ENCODE assay signal across 16 cellular contexts in the genomic region with DNA sequence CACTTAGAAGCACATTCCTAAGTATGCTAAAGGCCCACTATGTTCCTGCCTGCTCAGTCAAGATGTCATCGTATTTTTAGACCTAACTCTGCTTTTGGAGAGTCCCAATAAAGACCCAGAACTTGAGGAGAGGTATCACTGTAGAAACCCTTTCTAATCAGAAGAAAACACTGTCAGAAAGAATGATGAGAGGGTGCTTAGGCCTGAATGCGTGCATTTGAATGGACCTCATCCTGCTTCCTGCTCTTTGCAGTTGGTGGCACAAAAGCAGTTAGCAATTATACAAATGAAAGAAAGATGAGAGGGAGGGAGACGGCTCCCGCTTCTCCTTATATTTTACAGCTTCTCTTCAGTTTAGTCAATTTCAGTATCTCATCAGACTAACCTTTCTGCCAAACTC.
A peak's percentile ranks its signal among the peaks of the same experiment; 100 is the strongest.
DNase-seq lines count a peak whose midpoint lies in the region; ATAC-seq, FAIRE-seq and TF ChIP-seq lines count a peak whose summit lies in the region.
"Had no signal": no experiment of that assay in that cellular context is flagged by ENCODE, and none has a peak within 500 bp of the region (broad histone marks: within the 10 kb centered on the region; RNA-seq: fewer than 3 reads in every experiment).

No MANE protein-coding gene starts in this region.

- no peak overlapping the region for H4K91ac ChIP-seq in H1 (replicated peaks; ENCODE audit: insufficient read length, low read length)

- no peak for TF ChIP-seq CTCF in H1 (IDR thresholded peaks at IDR 0.05; ENCODE audit: control extremely low read depth in 1 of 3, insufficient read depth in 1 of 3, low read depth in 1 of 3, low read length in 3 of 3)
- no peak for TF ChIP-seq CTCF in left lung (IDR thresholded peaks at IDR 0.05)

- peak overlapping the region; percentile 54; the same call in 1 of the 2 replicates for H3K27ac ChIP-seq in HUES64 (ENCODE audit: low read depth, low read length)
- no peak overlapping the region for H3K27ac ChIP-seq in H1 (ENCODE audit: low read depth, low read length)
- H3K27ac ChIP-seq in left lung, result no peak overlapping the region
- H3K27ac ChIP-seq: BLaER1 treated with 17β-estradiol and CSF1 and Interleukin-3, amounts not matched to agents 10 nM and 100 nM; HL-60 had no signal

- no peak overlapping the region for H3K4ac ChIP-seq in H1 (replicated peaks; ENCODE audit: insufficient read length, low read depth, low read length)

- H3K23me2 ChIP-seq in H1 (ENCODE audit: low read depth, low read length), result no peaks in the 10 kb centered on the region

- no peak overlapping the region for H4K5ac ChIP-seq in H1 (ENCODE audit: insufficient read length, low read depth, low read length)

- H3K4me1 ChIP-seq in HUES64 (ENCODE audit: insufficient read depth, low read length), result no peaks in the 10 kb centered on the region
- H3K4me1 ChIP-seq in H1 (replicated peaks in 1 of 4; ENCODE audit: control insufficient read depth in 3 of 4, insufficient read depth in 4 of 4, low read length in 3 of 4), result peaks cover 0 to 5% (median 0%) of the 10 kb centered on the region in 4 experiments; a peak in 1 of 7 replicates
- no peaks in the 10 kb centered on the region for H3K4me1 ChIP-seq in left lung
- H3K4me1 ChIP-seq: BLaER1 treated with 17β-estradiol and CSF1 and Interleukin-3, amounts not matched to agents 10 nM and 100 nM had no signal

- H2BK15ac ChIP-seq in H1 (ENCODE audit: low read length), result no peak overlapping the region

- ATAC-seq in left lung (no peak), Right ventricle myocardium superior (ENCODE audit: poor library complexity) (no peak)
- ATAC-seq: GM12878 had no signal

- H3K79me2 ChIP-seq in H1 (ENCODE audit: control insufficient read depth in 1 of 2, insufficient read depth in 2 of 2, low read length in 2 of 2), result no peaks in the 10 kb centered on the region

- no peak for FAIRE-seq in H1 (lab: Jason Lieb, UNC)
- FAIRE-seq: GM12878, GM18507 had no signal

- TF ChIP-seq POLR2A in H1 (IDR thresholded peaks at IDR 0.05; ENCODE audit: control extremely low read depth in 1 of 2, low read depth in 2 of 2, low read length in 2 of 2), result no peak

- no peak overlapping the region for H3K4me3 ChIP-seq in HUES64 (ENCODE audit: low read length)
- no peak overlapping the region for H3K4me3 ChIP-seq in H1 (ENCODE audit: extremely low read depth in 1 of 4, insufficient read depth in 2 of 4, low read depth in 3 of 4, low read length in 4 of 4)
- no peak overlapping the region for H3K4me3 ChIP-seq in left lung
- H3K4me3 ChIP-seq: BLaER1 treated with 17β-estradiol and CSF1 and Interleukin-3, amounts not matched to agents 10 nM and 100 nM; GM12878 had no signal

- H4K20me1 ChIP-seq in H1 (replicated peaks in 1 of 2; ENCODE audit: control insufficient read depth in 1 of 2, insufficient read depth in 2 of 2, low read length in 2 of 2), result no peaks in the 10 kb centered on the region
- H4K20me1 ChIP-seq: BLaER1 treated with 17β-estradiol and CSF1 and Interleukin-3, amounts not matched to agents 10 nM and 100 nM had no signal

- H3K23ac ChIP-seq in H1 (ENCODE audit: insufficient read length), result no peak overlapping the region

- H2BK12ac ChIP-seq in H1 (ENCODE audit: low read depth, low read length), result no peak overlapping the region

- H3K79me1 ChIP-seq in H1 (ENCODE audit: low read depth, low read length), result no peaks in the 10 kb centered on the region

- TF ChIP-seq RAD21 in H1 (IDR thresholded peaks at IDR 0.05 in 1 of 2, conservative IDR thresholded peaks at IDR 0.05 in 1 of 2; ENCODE audit: low read depth in 2 of 2, low read length in 2 of 2), result 0 out of 4 replicates have a peak, but pooled peaks of 1 of the 2 experiments have one; percentile 12

- 0 out of 2 replicates have a peak overlapping the region, but pooled peaks have one; percentile 8 for H2BK20ac ChIP-seq in H1 (ENCODE audit: low read length)

- H2BK5ac ChIP-seq in H1 (ENCODE audit: low read depth, low read length), result no peak overlapping the region

- no peak overlapping the region for H2AK5ac ChIP-seq in H1 (ENCODE audit: low read depth, low read length)

- 68% methylated on average over 2 of the region's 4 CpGs for WGBS in HUES64
- 70% methylated on average over 4 of the region's 4 CpGs; no CpG with 5 or more reads in 1 of the 2 experiments for WGBS in H1 (ENCODE audit: extremely low coverage in 1 of 2, insufficient coverage in 1 of 2, insufficient read length in 1 of 2, insufficient replicate concordance in 2 of 2, low coverage in 1 of 2, low lambda C conversion rate in 2 of 2, missing lambda C conversion rate in 1 of 2), 2 experiments

- no peak overlapping the region for H4K8ac ChIP-seq in H1 (ENCODE audit: extremely low read depth, insufficient read depth, low read length)

- H3K27me3 ChIP-seq in HUES64 (ENCODE audit: insufficient read depth, low read length), result no peaks in the 10 kb centered on the region
- no peaks in the 10 kb centered on the region for H3K27me3 ChIP-seq in H1 (replicated peaks in 1 of 4; ENCODE audit: control insufficient read depth in 3 of 4, extremely low read depth in 1 of 4, insufficient read depth in 3 of 4, low read length in 3 of 4)
- no peaks in the 10 kb centered on the region for H3K27me3 ChIP-seq in left lung
- H3K27me3 ChIP-seq: BLaER1 treated with 17β-estradiol and CSF1 and Interleukin-3, amounts not matched to agents 10 nM and 100 nM had no signal

- peak; percentile 20 for DNase-seq in NCI-H748 (lab: John Stamatoyannopoulos, UW; ENCODE audit: unreplicated experiment)
- no peak for DNase-seq in NCI-H748 treated with DMSO at 0.1 percent for 48 hours (lab: John Stamatoyannopoulos, UW)
- DNase-seq in H1 (ENCODE audit: low read depth in 1 of 2, low spot score in 2 of 2), result no peak
- DNase-seq in iPS-NIHi7 (ENCODE audit: extremely low spot score), result peak; percentile 9
- DNase-seq in Kasumi-1 (lab: John Stamatoyannopoulos, UW), result no peak
- no peak for DNase-seq in left lung
- no peak for DNase-seq in Right ventricle myocardium superior
- DNase-seq: ACHN; CD4-positive, CD25-positive, alpha-beta regulatory T cell; DMS 273 treated with DMSO at 0.1 percent for 48 hours; GOT3 had no signal

- POLR2A ChIA-PET in H1 (lab: Charles Lee; ENCODE audit: partially characterized antibody), result no interaction called here

- H3K9me3 ChIP-seq in HUES64 (ENCODE audit: insufficient read depth, low read depth, low read length) (no peaks in the 10 kb centered on the region), H1 (ENCODE audit: insufficient read depth in 2 of 2, low read depth in 1 of 2, low read length in 1 of 2) (peaks cover 0 to 6% of the 10 kb centered on the region in 2 experiments; a peak in 2 of 4 replicates), left lung (no peaks in the 10 kb centered on the region)
- H3K9me3 ChIP-seq: BLaER1 treated with 17β-estradiol and CSF1 and Interleukin-3, amounts not matched to agents 10 nM and 100 nM had no signal

- no peak overlapping the region for H2BK120ac ChIP-seq in H1 (replicated peaks; ENCODE audit: low read depth, low read length)

- no peak overlapping the region for H3K14ac ChIP-seq in H1 (ENCODE audit: insufficient read length)

- H3K56ac ChIP-seq in H1 (replicated peaks; ENCODE audit: insufficient read length, low read depth, low read length), result no peak overlapping the region

- no peaks in the 10 kb centered on the region for H3K36me3 ChIP-seq in HUES64 (ENCODE audit: insufficient read depth, low read length)
- H3K36me3 ChIP-seq in H1 (ENCODE audit: control insufficient read depth in 2 of 4, insufficient read depth in 4 of 4, low read length in 3 of 4), result no peaks in the 10 kb centered on the region
- H3K36me3 ChIP-seq in left lung, result no peaks in the 10 kb centered on the region
- H3K36me3 ChIP-seq: BLaER1 treated with 17β-estradiol and CSF1 and Interleukin-3, amounts not matched to agents 10 nM and 100 nM had no signal

- intact Hi-C loops in left lung (cut with DNase I), result no loop called here
- intact Hi-C loops in Right ventricle myocardium superior (cut with DNase I), result no loop called here

- peak overlapping the region in 1 of 2 experiments; percentile 21; a peak in 2 of 4 replicates for H3K4me2 ChIP-seq in H1 (ENCODE audit: insufficient read depth in 1 of 2, low read depth in 2 of 2, low read length in 2 of 2)
- H3K4me2 ChIP-seq: BLaER1 treated with 17β-estradiol and CSF1 and Interleukin-3, amounts not matched to agents 10 nM and 100 nM had no signal

- H3K18ac ChIP-seq in H1 (ENCODE audit: extremely low read depth, low read length), result no peak overlapping the region

- CTCF ChIA-PET in H1 (lab: Charles Lee; ENCODE audit: partially characterized antibody), result interaction anchor here (0.6 to 2.0 kb wide), 9 partner anchors 10 to 695 kb away, joined by 3 to 12 read pairs (median 3); no protein-coding TSS in a partner anchor

- H2AFZ ChIP-seq in H1 (ENCODE audit: low read length), result no peak overlapping the region

- no peak overlapping the region for H3K9ac ChIP-seq in HUES64 (ENCODE audit: low read depth, low read length)
- H3K9ac ChIP-seq in H1 (replicated peaks in 1 of 4; ENCODE audit: extremely low read depth in 1 of 4, low read depth in 3 of 4, low read length in 3 of 4), result no peak overlapping the region
- H3K9ac ChIP-seq: BLaER1 treated with 17β-estradiol and CSF1 and Interleukin-3, amounts not matched to agents 10 nM and 100 nM had no signal

- no peak for TF ChIP-seq EP300 in H1 (IDR thresholded peaks at IDR 0.05; ENCODE audit: borderline replicate concordance in 1 of 2, low read depth in 2 of 2, low read length in 2 of 2)

TF ChIP-seq in H1, 55 proteins besides CTCF, POLR2A, EP300 and RAD21:
- TF ChIP-seq KDM5A (IDR thresholded peaks at IDR 0.05; ENCODE audit: low read length), result no peak
- no peak for TF ChIP-seq SAP30 (IDR thresholded peaks at IDR 0.05; ENCODE audit: insufficient read depth, insufficient replicate concordance, low read length)
- no peak for TF ChIP-seq CTBP2 (IDR thresholded peaks at IDR 0.05; ENCODE audit: borderline replicate concordance, insufficient read depth, insufficient read length, low read length)
- TF ChIP-seq EZH2 (IDR thresholded peaks at IDR 0.05; ENCODE audit: low read depth, low read length, severe bottlenecking), result no peak
- TF ChIP-seq TAF7 (optimal IDR thresholded peaks at IDR 0.05; ENCODE audit: borderline replicate concordance, low read depth, low read length), result no peak
- TF ChIP-seq TAF1 (IDR thresholded peaks at IDR 0.05; ENCODE audit: low read depth, low read length), result no peak
- TF ChIP-seq, protein P1, sequence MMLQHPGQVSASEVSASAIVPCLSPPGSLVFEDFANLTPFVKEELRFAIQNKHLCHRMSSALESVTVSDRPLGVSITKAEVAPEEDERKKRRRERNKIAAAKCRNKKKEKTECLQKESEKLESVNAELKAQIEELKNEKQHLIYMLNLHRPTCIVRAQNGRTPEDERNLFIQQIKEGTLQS (IDR thresholded peaks at IDR 0.05; ENCODE audit: insufficient read depth, low read depth, low read length), result no peak
- no peak for TF ChIP-seq POU5F1 (IDR thresholded peaks at IDR 0.05; ENCODE audit: low read depth, low read length)

Comparison
In these comparisons a context has a peak if more than half of its experiments do, and no peak if none do; other contexts are left out.
1. DNase-seq: peak in NCI-H748 (single experiment) and iPS-NIHi7 (single experiment); none in NCI-H748 treated with DMSO at 0.1 percent for 48 hours (single experiment), H1 (0 of 2), Kasumi-1 (0 of 2), left lung (0 of 2) and Right ventricle myocardium superior (single experiment).